8 cellular contexts compared by ENCODE assay signal in the genomic region with DNA sequence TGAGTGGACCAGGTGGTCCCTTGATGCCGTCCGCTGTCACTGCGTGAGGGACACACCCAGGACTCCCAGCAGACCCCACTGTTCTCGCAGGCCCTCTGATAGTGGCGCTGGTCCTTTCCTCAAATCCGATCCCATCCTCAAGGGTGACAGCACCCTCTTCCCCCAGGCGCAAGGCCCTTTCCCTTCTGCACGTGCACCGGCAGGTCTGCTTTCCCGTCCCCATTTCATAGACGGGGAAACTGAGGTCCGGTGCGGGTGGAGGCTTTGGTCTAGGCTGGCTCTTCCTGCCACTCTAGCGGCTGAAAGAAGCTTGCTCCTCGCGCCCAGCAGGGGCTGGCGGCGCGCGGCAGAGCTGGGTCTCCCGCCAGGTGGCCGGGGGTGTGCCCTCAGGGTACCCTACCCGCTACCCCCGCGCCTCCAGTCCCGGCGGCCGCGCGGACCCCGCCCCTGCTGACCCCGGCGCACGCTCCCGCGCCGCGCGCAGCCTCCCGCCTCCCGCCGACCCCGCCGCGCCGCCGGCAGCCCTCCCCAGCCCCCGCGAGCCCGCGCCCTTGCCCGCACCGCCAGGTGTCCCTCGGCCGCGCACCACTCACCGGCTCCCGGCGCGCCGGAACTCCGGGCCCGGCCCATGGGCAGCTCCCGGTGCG. TPM values are rescaled to one million over a fixed set of nuclear protein-coding genes. Genes with fewer than 3 reads are reported as not detected.
DNase-seq lines count a peak whose midpoint lies in the region; ATAC-seq and FAIRE-seq lines count a peak whose summit lies in the region.

No MANE protein-coding gene starts in this region.

- H3K36me3 Mint-ChIP-seq in activated naive CD8-positive, alpha-beta T cell treated with anti-CD3 and anti-CD28 coated beads, Interleukin-2, amount 10 ng/mL, durations not matched to agents 7 days and 5 days = no peaks in the 10 kb centered on the region

- DNase-seq in stimulated activated CD4-positive, alpha-beta T cell treated with anti-CD3 and anti-CD28 coated beads, Interleukin-15, amount 100 ng/mL, for 24 hours = peak; percentile 32
- no peak for DNase-seq in stimulated activated CD4-positive, alpha-beta T cell treated with anti-CD3 and anti-CD28 coated beads, Interleukin-2, amount 100 ng/mL, for 24 hours
- DNase-seq in HTR-8/SVneo (ENCODE audit: insufficient read length, low spot score) (peak; percentile 38), iPS-NIHi11 (ENCODE audit: low spot score) (peak; percentile 86), substantia nigra (lab: John Stamatoyannopoulos, UW) (peak in 4 of 49 donors; percentile 29 to 82 (median 50)), occipital lobe (lab: John Stamatoyannopoulos, UW) (no peak)
- DNase-seq in activated naive CD8-positive, alpha-beta T cell treated with anti-CD3 and anti-CD28 coated beads, Interleukin-2, amount 10 ng/mL, durations not matched to agents 7 days and 5 days = no peak

- peak overlapping the region; percentile 20 for H3K4me3 Mint-ChIP-seq in activated naive CD8-positive, alpha-beta T cell treated with anti-CD3 and anti-CD28 coated beads, Interleukin-2, amount 10 ng/mL, durations not matched to agents 7 days and 5 days

- no peaks in the 10 kb centered on the region for H3K4me1 Mint-ChIP-seq in activated naive CD8-positive, alpha-beta T cell treated with anti-CD3 and anti-CD28 coated beads, Interleukin-2, amount 10 ng/mL, durations not matched to agents 7 days and 5 days

- H3K9me3 Mint-ChIP-seq in activated naive CD8-positive, alpha-beta T cell treated with anti-CD3 and anti-CD28 coated beads, Interleukin-2, amount 10 ng/mL, durations not matched to agents 7 days and 5 days = peaks cover 2% of the 10 kb centered on the region

- no peak for FAIRE-seq in HTR-8/SVneo (lab: Jason Lieb, UNC)

- peak overlapping the region; percentile 12 for H3K27ac ChIP-seq in substantia nigra (ENCODE audit: low read depth, low read length, poor library complexity, severe bottlenecking)

- peaks cover 32% of the 10 kb centered on the region for H3K27me3 Mint-ChIP-seq in activated naive CD8-positive, alpha-beta T cell treated with anti-CD3 and anti-CD28 coated beads, Interleukin-2, amount 10 ng/mL, durations not matched to agents 7 days and 5 days

- peak; percentile 25 for ATAC-seq in activated naive CD8-positive, alpha-beta T cell treated with anti-CD3 and anti-CD28 coated beads, Interleukin-2, amount 10 ng/mL, durations not matched to agents 7 days and 5 days (ENCODE audit: low read depth)
- no peak for ATAC-seq in GM19324 (IDR thresholded peaks at IDR 0.05; ENCODE audit: low FRiP score, unreplicated experiment)

- H3K27ac Mint-ChIP-seq in activated naive CD8-positive, alpha-beta T cell treated with anti-CD3 and anti-CD28 coated beads, Interleukin-2, amount 10 ng/mL, durations not matched to agents 7 days and 5 days = no peak overlapping the region

- POLR2A ChIA-PET in activated naive CD8-positive, alpha-beta T cell treated with anti-CD3 and anti-CD28 coated beads, Interleukin-2, amount 10 ng/mL, durations not matched to agents 7 days and 5 days (lab: Charles Lee) = no interaction called here

RNA-seq across cellular contexts. Expression of a gene that starts 0.5 kb away (rescaled TPM):
- not detected for total RNA-seq in activated naive CD8-positive, alpha-beta T cell treated with anti-CD3 and anti-CD28 coated beads, Interleukin-2, amount 10 ng/mL, durations not matched to agents 7 days and 5 days
- total RNA-seq in occipital lobe = 12.8 TPM

Comparison
In these comparisons a context has a peak if more than half of its experiments do, and no peak if none do; other contexts are left out.
1. DNase-seq: peak in stimulated activated CD4-positive, alpha-beta T cell treated with anti-CD3 and anti-CD28 coated beads, Interleukin-15, amount 100 ng/mL, for 24 hours (single experiment), HTR-8/SVneo (single experiment) and iPS-NIHi11 (single experiment); none in stimulated activated CD4-positive, alpha-beta T cell treated with anti-CD3 and anti-CD28 coated beads, Interleukin-2, amount 100 ng/mL, for 24 hours (0 of 2), activated naive CD8-positive, alpha-beta T cell treated with anti-CD3 and anti-CD28 coated beads, Interleukin-2, amount 10 ng/mL, durations not matched to agents 7 days and 5 days (single experiment) and occipital lobe (single experiment).
2. RNA of a gene that starts 0.5 kb away (total RNA-seq): 12.8 TPM in occipital lobe (single experiment); not detected in activated naive CD8-positive, alpha-beta T cell treated with anti-CD3 and anti-CD28 coated beads, Interleukin-2, amount 10 ng/mL, durations not matched to agents 7 days and 5 days; every median in the first group is over 10 times any median in the second.